ENCODE assay signal across 19 cellular contexts in the genomic region with DNA sequence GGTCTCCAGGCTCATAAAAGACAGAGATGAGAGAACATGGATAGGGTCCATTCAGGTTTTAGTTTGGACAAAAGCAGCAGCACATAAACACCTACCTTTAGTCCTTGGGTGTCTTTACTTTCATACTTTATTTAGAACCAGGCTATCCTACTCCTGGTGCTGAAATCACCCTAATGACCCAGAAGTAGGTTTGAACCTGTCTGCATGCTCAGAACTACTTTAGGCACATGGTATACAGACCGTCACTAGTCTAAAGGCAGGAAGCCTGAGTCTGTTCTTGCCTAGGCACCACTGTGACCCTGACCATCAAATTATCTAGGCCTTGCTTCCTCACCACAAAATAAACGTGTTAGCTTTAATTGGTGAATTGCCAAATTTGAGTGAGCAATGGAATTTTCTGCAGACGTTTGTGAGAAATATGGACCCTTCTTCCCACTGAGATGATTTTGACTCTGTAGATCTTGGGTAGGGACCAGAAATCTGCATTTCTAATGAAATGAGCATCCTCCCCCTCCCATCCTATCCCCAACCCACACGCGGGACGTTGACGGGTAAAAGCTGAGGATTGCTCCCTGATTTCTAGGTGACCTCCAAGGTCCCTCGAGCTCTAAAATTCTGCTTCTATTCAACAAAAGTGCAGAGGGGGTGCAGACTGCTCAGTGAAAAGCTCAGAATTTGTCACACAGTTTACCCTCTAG.
"Had no signal": no experiment of that assay in that cellular context is flagged by ENCODE, and none has a peak within 500 bp of the region (broad histone marks: within the 10 kb centered on the region; RNA-seq: fewer than 3 reads in every experiment).

No MANE protein-coding gene starts in this region.

- H3K27me3 ChIP-seq: adrenal gland, brain microvascular endothelial cell, heart right ventricle, transverse colon, vagina had no signal

- H3K4me1 ChIP-seq: lower lobe of right lung, prostate gland, transverse colon, vagina had no signal

- H3K36me3 Mint-ChIP-seq: activated CD4-positive, alpha-beta memory T cell treated with anti-CD3 and anti-CD28 coated beads for 36 hours had no signal

- H3K27ac ChIP-seq: adrenal gland, brain microvascular endothelial cell, lower lobe of right lung, prostate gland, transverse colon, vagina, VCaP had no signal

- H3K9me3 Mint-ChIP-seq: activated CD4-positive, alpha-beta memory T cell treated with anti-CD3 and anti-CD28 coated beads for 36 hours; activated naive CD4-positive, alpha-beta T cell treated with anti-CD3 and anti-CD28 coated beads, Interleukin-2, amount 50 U/mL, for 24 hours; activated T-cell treated with anti-CD3 and anti-CD28 coated beads, Interleukin-2, amount 50 U/mL, for 4 hours; nephron; T-cell had no signal

- DNase-seq: activated CD4-positive, alpha-beta memory T cell treated with anti-CD3 and anti-CD28 coated beads for 36 hours; activated effector memory CD4-positive, alpha-beta T cell treated with anti-CD3 and anti-CD28 coated beads, Interleukin-2, amount 50 U/mL, for 16 hours; activated T-cell treated with anti-CD3 and anti-CD28 coated beads, Interleukin-2, amount 50 U/mL, for 4 hours; adrenal gland; brain microvascular endothelial cell; heart right ventricle; lower lobe of right lung; right cardiac atrium; small intestine; stimulated activated naive CD8-positive, alpha-beta T cell treated with anti-CD3 and anti-CD28 coated beads, Interleukin-15, Interleukin-2, amounts not matched to agents 100 U/mL and 50 U/mL, for 24 hours; T-cell; T-helper 9 cell; transverse colon had no signal

- ATAC-seq: activated T-cell treated with anti-CD3 and anti-CD28 coated beads, Interleukin-2, amount 50 U/mL, for 4 hours; heart right ventricle; lower lobe of right lung; stimulated activated naive CD8-positive, alpha-beta T cell treated with anti-CD3 and anti-CD28 coated beads, Interleukin-15, Interleukin-2, amounts not matched to agents 100 U/mL and 50 U/mL, for 24 hours; T-cell had no signal

- FAIRE-seq: frontal cortex, small intestine had no signal

- H3K36me3 ChIP-seq: adrenal gland, brain microvascular endothelial cell, prostate gland, vagina had no signal

- H3K27ac Mint-ChIP-seq: activated CD4-positive, alpha-beta memory T cell treated with anti-CD3 and anti-CD28 coated beads for 36 hours; activated naive CD4-positive, alpha-beta T cell treated with anti-CD3 and anti-CD28 coated beads, Interleukin-2, amount 50 U/mL, for 24 hours; nephron; T-cell had no signal

- H3K9me3 ChIP-seq: adrenal gland, heart right ventricle, lower lobe of right lung, prostate gland, transverse colon, vagina had no signal

- H3K4me3 Mint-ChIP-seq: activated CD4-positive, alpha-beta memory T cell treated with anti-CD3 and anti-CD28 coated beads for 36 hours; activated naive CD4-positive, alpha-beta T cell treated with anti-CD3 and anti-CD28 coated beads, Interleukin-2, amount 50 U/mL, for 24 hours; activated T-cell treated with anti-CD3 and anti-CD28 coated beads, Interleukin-2, amount 50 U/mL, for 4 hours; nephron; T-cell had no signal

- H3K4me3 ChIP-seq: adrenal gland, heart right ventricle, lower lobe of right lung, prostate gland, transverse colon, vagina had no signal

- H3K27me3 Mint-ChIP-seq: activated CD4-positive, alpha-beta memory T cell treated with anti-CD3 and anti-CD28 coated beads for 36 hours; activated naive CD4-positive, alpha-beta T cell treated with anti-CD3 and anti-CD28 coated beads, Interleukin-2, amount 50 U/mL, for 24 hours; T-cell had no signal
